In the genomic region with DNA sequence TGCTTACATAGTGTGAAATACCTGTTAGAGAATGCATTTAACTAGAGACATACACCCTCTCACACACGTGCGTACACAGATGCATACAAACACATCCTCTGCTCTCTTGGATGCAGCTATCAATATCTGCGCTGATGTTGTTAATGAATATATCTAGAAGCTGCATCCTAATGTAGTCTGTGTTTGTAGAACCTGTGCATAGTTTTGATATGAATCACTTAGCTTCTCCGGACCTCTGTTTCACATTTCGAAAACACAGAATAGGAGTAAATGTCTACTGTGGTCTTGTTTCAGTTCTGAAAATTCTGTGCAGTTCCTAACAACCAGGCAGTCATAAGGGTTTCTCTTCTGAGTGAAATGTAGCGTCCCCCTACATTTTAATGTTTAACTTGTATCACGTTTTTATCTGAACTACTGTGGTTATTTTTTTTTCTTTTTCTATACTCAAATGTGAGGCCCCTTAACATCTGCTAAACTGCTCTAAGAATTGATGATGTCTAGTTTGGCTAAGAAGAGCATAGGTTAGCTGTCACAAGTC, we compare ENCODE assay signal across 8 cellular contexts.
DNase-seq lines count a peak whose midpoint lies in the region; ATAC-seq, FAIRE-seq and TF ChIP-seq lines count a peak whose summit lies in the region.

No MANE protein-coding gene starts in this region.

- no peaks in the 10 kb centered on the region for H3K27me3 Mint-ChIP-seq in HFFc6 (ENCODE audit: insufficient read depth)

- H3K27ac Mint-ChIP-seq in HFFc6, result no peak overlapping the region

- H3K4me1 ChIP-seq in small intestine (ENCODE audit: control insufficient read depth in 2 of 2, insufficient read depth in 1 of 2, low read depth in 1 of 2, low read length in 1 of 2), result peaks cover 0 to 13% of the 10 kb centered on the region in 2 donors

- no peaks in the 10 kb centered on the region for H3K9me3 ChIP-seq in small intestine (ENCODE audit: control insufficient read depth, low read depth)

- H3K36me3 Mint-ChIP-seq in HFFc6 (ENCODE audit: low read depth), result no peaks in the 10 kb centered on the region

- 28 to 46% (median 39%) methylated on average over 7 of the region's 7 CpGs for WGBS in small intestine, 3 donors

- no peak overlapping the region; the same call in 1 of the 2 replicates for H3K4me3 Mint-ChIP-seq in HFFc6

- peaks cover 0 to under 1% of the 10 kb centered on the region in 2 donors for H3K36me3 ChIP-seq in small intestine (ENCODE audit: control insufficient read depth in 2 of 2, insufficient read depth in 2 of 2, low read length in 2 of 2)

- DNase-seq in fibroblast of peridontal ligament (ENCODE audit: extremely low read depth) (peak; percentile 23), D341Med (ENCODE audit: low spot score) (no peak), HFFc6 (no peak), small intestine (no peak), NCI-H1417 (lab: John Stamatoyannopoulos, UW) (no peak)

- H3K9me3 Mint-ChIP-seq in HFFc6, result no peaks in the 10 kb centered on the region

- H3K4me1 Mint-ChIP-seq in HFFc6 (ENCODE audit: low read depth), result peaks cover 47% of the 10 kb centered on the region

- FAIRE-seq in small intestine (lab: Jason Lieb, UNC), result no peak

- ATAC-seq in GM18502 (IDR thresholded peaks at IDR 0.05; ENCODE audit: poor library complexity, unreplicated experiment), result peak; percentile 97
- ATAC-seq in GM21529 (IDR thresholded peaks at IDR 0.05; ENCODE audit: unreplicated experiment), result peak; percentile 97
- peak; percentile 97 for ATAC-seq in HG03575 (IDR thresholded peaks at IDR 0.05; ENCODE audit: extremely low read depth, insufficient number of reproducible peaks, low FRiP score, unreplicated experiment)

- no peak overlapping the region for H3K27ac ChIP-seq in small intestine (ENCODE audit: low read depth in 1 of 2, low read length in 1 of 2)

- no peaks in the 10 kb centered on the region for H3K27me3 ChIP-seq in small intestine (ENCODE audit: control insufficient read depth in 2 of 2, insufficient read depth in 2 of 2, low read length in 2 of 2)

- no peak overlapping the region for H3K4me3 ChIP-seq in small intestine (ENCODE audit: low read depth in 1 of 2, low read length in 2 of 2)

- no peak for TF ChIP-seq CTCF in HFFc6 (IDR thresholded peaks at IDR 0.05)
